Comparison of ENCODE assay signal across 11 cellular contexts in genomic region chr16:9135797-9136196, GRCh38. TPM values are rescaled to one million over a fixed set of nuclear protein-coding genes. Genes with fewer than 3 reads are reported as not detected.
DNase-seq lines count a peak whose midpoint lies in the region; ATAC-seq, FAIRE-seq and TF ChIP-seq lines count a peak whose summit lies in the region.
"Had no signal": no experiment of that assay in that cellular context is flagged by ENCODE, and none has a peak within 500 bp of the region (broad histone marks: within the 10 kb centered on the region; RNA-seq: fewer than 3 reads in every experiment).

No MANE protein-coding gene starts in this region.

- no peak overlapping the region for H4K5ac ChIP-seq in IMR-90 (ENCODE audit: low read depth, low read length)

- H3K23ac ChIP-seq in IMR-90 (ENCODE audit: low read depth, low read length), result no peak overlapping the region
- H3K23ac ChIP-seq in neuronal stem cell (ENCODE audit: low read depth, low read length, poor library complexity), result no peak overlapping the region

- intact Hi-C loops in IMR-90 (cut with micrococcal nuclease), result loop anchor here (2.0 to 10.0 kb wide), 2 partner anchors 231 to 571 kb away; no protein-coding TSS in a partner anchor

- H2AK9ac ChIP-seq in IMR-90 (replicated peaks; ENCODE audit: low read depth, low read length, poor library complexity), result no peak overlapping the region

- H3K27ac ChIP-seq in IMR-90 (ENCODE audit: insufficient read depth, low read length), result no peak overlapping the region
- H3K27ac ChIP-seq in neuronal stem cell (replicated peaks; ENCODE audit: low read length), result no peak overlapping the region

- H3K4me3 ChIP-seq in IMR-90 (ENCODE audit: insufficient read depth, low read depth, low read length) (no peak overlapping the region), neuronal stem cell (ENCODE audit: low read length in 2 of 2) (no peak overlapping the region)

- dilution Hi-C loops in IMR-90 (cut with HindIII; ENCODE audit: low sequenced_read_pairs, unreplicated experiment), result no loop called here

- H4K91ac ChIP-seq in IMR-90 (ENCODE audit: insufficient read depth, low read depth, low read length) (no peak overlapping the region), neuronal stem cell (ENCODE audit: low read depth, low read length, poor library complexity) (no peak overlapping the region)

- in situ Hi-C loops in IMR-90 (cut with MboI; ENCODE audit: low sequenced_read_pairs), result loop anchor here (25.0 kb wide), 2 partner anchors 473 to 573 kb away; partner anchors contain the start of gene ABAT

- H2AK5ac ChIP-seq in IMR-90 (ENCODE audit: low read depth, low read length) (no peak overlapping the region), neuronal stem cell (ENCODE audit: low read depth, low read length) (no peak overlapping the region)

- H2BK12ac ChIP-seq in neuronal stem cell (ENCODE audit: low read length), result no peak overlapping the region

- DNase-seq in IMR-90 (no peak), glomerular visceral epithelial cell (ENCODE audit: extremely low spot score) (peak; percentile 33), NCI-H1930 (lab: John Stamatoyannopoulos, UW) (no peak), neuronal stem cell (ENCODE audit: low spot score) (no peak), NCI-H1092 (lab: John Stamatoyannopoulos, UW) (no peak), GM12892 (ENCODE audit: insufficient read length) (no peak)
- DNase-seq: activated gamma-delta T cell treated with Interleukin-2 at 50 U/mL for 16 hours; stimulated activated CD4-positive, alpha-beta T cell treated with anti-CD3 and anti-CD28 coated beads, Interleukin-4, amount 100 ng/mL, for 1 hour had no signal

- H3K18ac ChIP-seq in IMR-90 (ENCODE audit: low read depth, low read length), result no peak overlapping the region
- no peak overlapping the region for H3K18ac ChIP-seq in neuronal stem cell (ENCODE audit: low read length)

- H3K9ac ChIP-seq in IMR-90 (ENCODE audit: low read depth, low read length), result no peak overlapping the region
- no peak overlapping the region for H3K9ac ChIP-seq in neuronal stem cell (ENCODE audit: low read depth, low read length, poor library complexity)

- no peaks in the 10 kb centered on the region for H3K27me3 ChIP-seq in IMR-90 (ENCODE audit: control insufficient read depth, insufficient read depth, low read length)
- H3K27me3 ChIP-seq in neuronal stem cell (ENCODE audit: control insufficient read depth in 3 of 3, insufficient read depth in 3 of 3, low read depth in 1 of 3, low read length in 3 of 3), result no peaks in the 10 kb centered on the region

- H2AFZ ChIP-seq in IMR-90 (replicated peaks; ENCODE audit: low read length, poor library complexity) (peak overlapping the region; percentile 1), neuronal stem cell (ENCODE audit: low read length) (no peak overlapping the region)

- TF ChIP-seq POLR2A in IMR-90 (IDR thresholded peaks at IDR 0.05; ENCODE audit: low read depth, low read length) (no peak), GM12892 (IDR thresholded peaks at IDR 0.05; ENCODE audit: low read depth, low read length) (no peak)

- H3K79me1 ChIP-seq in IMR-90 (ENCODE audit: low read depth in 1 of 2, low read length in 2 of 2) (peaks cover under 1 to 14% of the 10 kb centered on the region in 2 experiments; a peak in 2 of 4 replicates), neuronal stem cell (ENCODE audit: low read depth, low read length) (no peaks in the 10 kb centered on the region)

- H2BK15ac ChIP-seq in IMR-90 (ENCODE audit: low read depth, low read length) (no peak overlapping the region), neuronal stem cell (ENCODE audit: low read length) (no peak overlapping the region)

- BruUV-seq in IMR-90 (replicated peaks; lab: Mats Ljungman, UMichigan), result no TSS peak

- peaks cover 4% of the 10 kb centered on the region; the same call in 1 of the 2 replicates for H4K20me1 ChIP-seq in IMR-90 (ENCODE audit: insufficient read depth, low read length)

- H2BK120ac ChIP-seq in IMR-90 (ENCODE audit: low read depth, low read length) (no peak overlapping the region; the same call in 1 of the 2 replicates), neuronal stem cell (ENCODE audit: low read depth, low read length) (no peak overlapping the region)

- no peak for TF ChIP-seq RAD21 in IMR-90 (IDR thresholded peaks at IDR 0.05; ENCODE audit: low read length)

- 67% methylated on average over 2 of the region's 8 CpGs; no CpG with 5 or more reads in 1 of the 2 experiments for WGBS in IMR-90 (ENCODE audit: extremely low coverage in 2 of 2, insufficient read length in 1 of 2), 2 experiments
- no CpG with 5 or more reads among the region's 8 CpGs for WGBS in neuronal stem cell (ENCODE audit: extremely low coverage in 2 of 2, insufficient read length in 2 of 2, insufficient replicate concordance in 1 of 2), 2 donors

- ATAC-seq in GM18502 (IDR thresholded peaks at IDR 0.05; ENCODE audit: poor library complexity, unreplicated experiment) (peak; percentile 62), GM21529 (IDR thresholded peaks at IDR 0.05; ENCODE audit: unreplicated experiment) (peak; percentile 66), IMR-90 (ENCODE audit: low read depth) (no peak)
- ATAC-seq: Right ventricle myocardium inferior had no signal

- no peak for FAIRE-seq in GM12892 (lab: Jason Lieb, UNC)

- POLR2A ChIA-PET in IMR-90 (lab: Charles Lee; ENCODE audit: unreplicated experiment), result no interaction called here

- no peak overlapping the region for H3K4me2 ChIP-seq in IMR-90 (ENCODE audit: low read depth, low read length)
- H3K4me2 ChIP-seq in neuronal stem cell (ENCODE audit: insufficient read depth, low read length, poor library complexity, severe bottlenecking), result no peak overlapping the region

- H2BK5ac ChIP-seq in IMR-90 (ENCODE audit: low read depth, low read length, poor library complexity, severe bottlenecking) (no peak overlapping the region), neuronal stem cell (ENCODE audit: low read length) (no peak overlapping the region)

- H3K4ac ChIP-seq in IMR-90 (ENCODE audit: low read depth, low read length) (no peak overlapping the region), neuronal stem cell (ENCODE audit: low read length) (no peak overlapping the region)

- H4K8ac ChIP-seq in IMR-90 (ENCODE audit: low read depth in 2 of 2, low read length in 2 of 2) (no peak overlapping the region), neuronal stem cell (ENCODE audit: low read depth, low read length) (no peak overlapping the region)

- TF ChIP-seq CTCF in IMR-90 (conservative IDR thresholded peaks at IDR 0.05; ENCODE audit: low read depth, low read length), result no peak

- H3K9me3 ChIP-seq in IMR-90 (ENCODE audit: control insufficient read depth, insufficient read depth, low read length), result no peaks in the 10 kb centered on the region
- no peaks in the 10 kb centered on the region for H3K9me3 ChIP-seq in neuronal stem cell (replicated peaks in 1 of 2; ENCODE audit: control insufficient read depth in 2 of 2, insufficient read depth in 1 of 2, low read depth in 1 of 2, low read length in 2 of 2)

- H3K9me1 ChIP-seq in IMR-90 (ENCODE audit: insufficient read depth, low read length), result peaks cover 3% of the 10 kb centered on the region

- H3K56ac ChIP-seq in IMR-90 (ENCODE audit: extremely low read depth, insufficient read depth, low read length), result no peak overlapping the region

- H2BK20ac ChIP-seq in IMR-90 (ENCODE audit: low read depth, low read length), result no peak overlapping the region

- no peak overlapping the region for H3K14ac ChIP-seq in IMR-90 (replicated peaks; ENCODE audit: low read depth, low read length)
- H3K14ac ChIP-seq in neuronal stem cell (ENCODE audit: low read length), result no peak overlapping the region

- H3K4me1 ChIP-seq in IMR-90 (ENCODE audit: control insufficient read depth, insufficient read depth, low read length) (no peaks in the 10 kb centered on the region), neuronal stem cell (ENCODE audit: control insufficient read depth in 2 of 2, insufficient read depth in 1 of 2, low read depth in 1 of 2, low read length in 2 of 2) (peaks cover 0 to 2% of the 10 kb centered on the region in 2 donors)

- H3K36me3 ChIP-seq in IMR-90 (ENCODE audit: control insufficient read depth, insufficient read depth, low read length), result no peaks in the 10 kb centered on the region
- no peaks in the 10 kb centered on the region for H3K36me3 ChIP-seq in neuronal stem cell (replicated peaks in 1 of 2; ENCODE audit: control insufficient read depth in 2 of 2, insufficient read depth in 2 of 2, low read length in 2 of 2)

- CTCF ChIA-PET in IMR-90 (lab: Yijun Ruan, JAX), result no interaction called here

TF ChIP-seq in IMR-90, 13 proteins besides CTCF, POLR2A, EP300 and RAD21:
- TF ChIP-seq RFX5 (IDR thresholded peaks at IDR 0.05; ENCODE audit: low read depth, low read length) (no peak), CEBPB (IDR thresholded peaks at IDR 0.05; ENCODE audit: low read depth, low read length) (no peak), MAFK (IDR thresholded peaks at IDR 0.05; ENCODE audit: low read depth, low read length) (no peak)

RNA-seq across cellular contexts. Expression of gene HAPSTR1, which starts 44.4 kb away (rescaled TPM):
- total RNA-seq in IMR-90 (2012; rRNA removed), result 56.5 and 81.9 TPM in 2 replicates
- polyA plus RNA-seq in IMR-90 (2012; rRNA removed), result 18.4 and 22.2 TPM in 2 replicates
- polyA plus RNA-seq in IMR-90 (2012; cell fraction: cytosol; rRNA removed), result 5.9 and 7.3 TPM in 2 replicates
- polyA plus RNA-seq in IMR-90 (2012; cell fraction: nucleus; rRNA removed; ENCODE audit: low replicate concordance), result 5.7 and 23.8 TPM in 2 replicates
- polyA plus RNA-seq in neuronal stem cell (2013, experiment 1 of 2), result 25.7 TPM
- 27.4 TPM for polyA plus RNA-seq in neuronal stem cell (2013, experiment 2 of 2)
- polyA plus RNA-seq in GM12892 (2012; ENCODE audit: missing spikeins), result 24.1 TPM
